ENCODE assay signal across 7 cellular contexts in genomic region chr17:65154770-65155589, GRCh38. TPM values are rescaled to one million over a fixed set of nuclear protein-coding genes. Genes with fewer than 3 reads are reported as not detected.
DNase-seq lines count a peak whose midpoint lies in the region; ATAC-seq and TF ChIP-seq lines count a peak whose summit lies in the region.

No MANE protein-coding gene starts in this region.

- H3K27ac ChIP-seq in CD4-positive, alpha-beta T cell (ENCODE audit: low read depth, low read length), result no peak overlapping the region

- CTCF ChIA-PET in CD4-positive, alpha-beta T cell (lab: Charles Lee), result interaction anchor here (1.2 to 1.4 kb wide), 3 partner anchors 9 to 54 kb away, joined by 3 to 4 read pairs (median 3); partner anchors contain the start of gene RGS9

- POLR2A ChIA-PET in CD4-positive, alpha-beta T cell (lab: Charles Lee), result no interaction called here

- H3K9me3 Mint-ChIP-seq in CD4-positive, alpha-beta T cell, result no peaks in the 10 kb centered on the region

- no peak overlapping the region for H3K4me3 ChIP-seq in fibroblast of villous mesenchyme (ENCODE audit: low read depth, low read length)

- intact Hi-C loops in CD4-positive, alpha-beta T cell (cut with DNase I, micrococcal nuclease), result no loop called here

- peak; percentile 75 for DNase-seq in NCI-H82 (lab: John Stamatoyannopoulos, UW)
- DNase-seq in fibroblast of villous mesenchyme (ENCODE audit: low read depth), result peak; percentile 59
- DNase-seq in NCI-H146 (lab: John Stamatoyannopoulos, UW), result no peak
- DNase-seq in CD4-positive, alpha-beta T cell, result no peak
- DNase-seq in SHP77 (lab: John Stamatoyannopoulos, UW), result no peak

- no peaks in the 10 kb centered on the region for H3K27me3 ChIP-seq in CD4-positive, alpha-beta T cell (ENCODE audit: control insufficient read depth, insufficient read depth, low read length)

- peak; percentile 81 for ATAC-seq in GM18867 (IDR thresholded peaks at IDR 0.05; ENCODE audit: unreplicated experiment)
- ATAC-seq in HG02763 (IDR thresholded peaks at IDR 0.05; ENCODE audit: unreplicated experiment), result peak; percentile 82
- no peak for ATAC-seq in CD4-positive, alpha-beta T cell (ENCODE audit: poor library complexity)

- H3K27ac Mint-ChIP-seq in CD4-positive, alpha-beta T cell, result no peak overlapping the region

- H3K27me3 Mint-ChIP-seq in CD4-positive, alpha-beta T cell, result no peaks in the 10 kb centered on the region

- no peaks in the 10 kb centered on the region for H3K36me3 Mint-ChIP-seq in CD4-positive, alpha-beta T cell (ENCODE audit: low read depth)

- no peaks in the 10 kb centered on the region for H3K9me3 ChIP-seq in CD4-positive, alpha-beta T cell (ENCODE audit: control insufficient read depth, low read length)

- H3K4me1 Mint-ChIP-seq in CD4-positive, alpha-beta T cell (ENCODE audit: low read depth), result no peaks in the 10 kb centered on the region

- TF ChIP-seq CTCF in fibroblast of villous mesenchyme (IDR thresholded peaks at IDR 0.05; ENCODE audit: insufficient read depth, low read depth, low read length), result no peak
- no peak for TF ChIP-seq CTCF in CD4-positive, alpha-beta T cell (IDR thresholded peaks at IDR 0.05)

- no peak overlapping the region for H3K4me3 Mint-ChIP-seq in CD4-positive, alpha-beta T cell

RNA-seq across cellular contexts. Expression of gene RGS9, which starts 17.8 kb away (rescaled TPM):
- 2.2 and 2.6 TPM in 2 replicates for total RNA-seq in fibroblast of villous mesenchyme
- total RNA-seq in CD4-positive, alpha-beta T cell, result under 1 TPM; 0.60 to 0.73 TPM

Comparison
In these comparisons a context has a peak if more than half of its experiments do, and no peak if none do; other contexts are left out.
1. DNase-seq: peak in NCI-H82 (single experiment) and fibroblast of villous mesenchyme (single experiment); none in NCI-H146 (single experiment), CD4-positive, alpha-beta T cell (0 of 10) and SHP77 (0 of 2).